ENCODE assay signal across 8 cellular contexts in the genomic region with DNA sequence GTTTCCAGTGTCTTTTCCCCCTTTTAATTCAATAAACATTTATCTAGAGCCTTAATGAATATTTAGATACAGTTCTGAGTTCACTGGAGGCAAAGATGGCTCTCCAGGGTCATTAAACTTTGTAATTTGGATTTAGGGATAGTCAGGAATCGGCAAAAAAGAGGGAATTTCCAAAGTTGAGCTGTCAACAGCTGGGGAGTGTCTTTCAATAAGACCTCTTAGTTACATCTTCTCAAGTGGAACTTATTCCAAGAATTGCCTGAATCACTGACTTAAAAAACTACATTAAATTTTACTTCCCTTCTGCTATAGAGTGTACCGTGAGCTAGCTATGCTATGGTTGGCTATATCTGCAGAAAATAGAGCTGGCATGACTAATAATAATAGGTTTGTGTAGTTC. TPM values are rescaled to one million over a fixed set of nuclear protein-coding genes. Genes with fewer than 3 reads are reported as not detected.
DNase-seq lines count a peak whose midpoint lies in the region; ATAC-seq and TF ChIP-seq lines count a peak whose summit lies in the region.

No MANE protein-coding gene starts in this region.

- intact Hi-C loops in Panc1 (cut with micrococcal nuclease; ENCODE audit: unreplicated experiment) (no loop called here), prostate gland (cut with DNase I) (loop anchor here (5.0 to 10.0 kb wide), 5 partner anchors 63 to 242 kb away; a partner anchor contains a TSS)

- H3K27ac ChIP-seq in Panc1 (ENCODE audit: low read length) (peak overlapping the region; percentile 80), esophagus (ENCODE audit: low read depth in 2 of 2, low read length in 1 of 2) (peak overlapping the region; percentile 92 to 93), prostate gland (peak overlapping the region; percentile 86 to 93)

- H3K4me3 ChIP-seq in Panc1 (ENCODE audit: low read depth in 2 of 2, low read length in 2 of 2) (peak overlapping the region; percentile 80), esophagus (ENCODE audit: low read depth in 1 of 2, low read length in 2 of 2) (peak overlapping the region; percentile 81 to 86), prostate gland (peak overlapping the region; percentile 69 to 77)

- DNase-seq in ELR (ENCODE audit: low read depth) (peak; percentile 28), Panc1 (ENCODE audit: low read depth, low spot score) (no peak), prostate gland (ENCODE audit: low spot score) (no peak)

- in situ Hi-C loops in Panc1 (cut with HindIII; ENCODE audit: low pct_unique_long_range_greater_than_20kb, low sequenced_read_pairs) = no loop called here

- 10 to 33% methylated on average over 2 of the region's 2 CpGs for WGBS in esophagus, 2 donors
- 13% methylated on average over 2 of the region's 2 CpGs for WGBS in prostate gland

- no TSS peak for BruUV-seq in Panc1 (replicated peaks; lab: Mats Ljungman, UMichigan)

- TF ChIP-seq CTCF in Panc1 (IDR thresholded peaks at IDR 0.05) (no peak), prostate gland (IDR thresholded peaks at IDR 0.05) (no peak)

- H3K36me3 ChIP-seq in Panc1 (ENCODE audit: control insufficient read depth, insufficient read depth, low read length) (peaks cover 5% of the 10 kb centered on the region; the same call in 1 of the 2 replicates), esophagus (ENCODE audit: control insufficient read depth in 2 of 2, insufficient read depth in 2 of 2, low read length in 1 of 2) (no peaks in the 10 kb centered on the region), prostate gland (no peaks in the 10 kb centered on the region)

- ATAC-seq in Panc1 (no peak), HG03520 (IDR thresholded peaks at IDR 0.05; ENCODE audit: unreplicated experiment) (no peak), HG03354 (IDR thresholded peaks at IDR 0.05; ENCODE audit: poor library complexity, severe bottlenecking, unreplicated experiment) (no peak), HG02798 (IDR thresholded peaks at IDR 0.05; ENCODE audit: poor library complexity, unreplicated experiment) (no peak), HG03196 (IDR thresholded peaks at IDR 0.05; ENCODE audit: unreplicated experiment) (no peak)

- H3K27me3 ChIP-seq in Panc1 (ENCODE audit: control insufficient read depth, insufficient read depth, low read length) (no peaks in the 10 kb centered on the region), esophagus (ENCODE audit: control insufficient read depth in 1 of 2, insufficient read depth in 2 of 2, low read length in 2 of 2) (no peaks in the 10 kb centered on the region), prostate gland (replicated peaks; ENCODE audit: insufficient read depth) (no peaks in the 10 kb centered on the region)

- no peak for TF ChIP-seq POLR2A in prostate gland (IDR thresholded peaks at IDR 0.05)

- H3K9me3 ChIP-seq in Panc1 (ENCODE audit: control insufficient read depth, insufficient read depth, low read depth, low read length) (no peaks in the 10 kb centered on the region), esophagus (ENCODE audit: control insufficient read depth in 2 of 2, insufficient read depth in 1 of 2, low read depth in 1 of 2, low read length in 1 of 2) (no peaks in the 10 kb centered on the region), prostate gland (no peaks in the 10 kb centered on the region)

- H3K4me1 ChIP-seq in Panc1 (ENCODE audit: control insufficient read depth, insufficient read depth, low read length) (peaks cover 11% of the 10 kb centered on the region), esophagus (ENCODE audit: control insufficient read depth in 2 of 2, insufficient read depth in 2 of 2, low read length in 1 of 2) (peaks cover 3 to 5% of the 10 kb centered on the region in 2 donors), prostate gland (replicated peaks) (no peaks in the 10 kb centered on the region)

- POLR2A ChIA-PET in Panc1 (lab: Charles Lee) = no interaction called here

- CTCF ChIA-PET in Panc1 (lab: Charles Lee) = no interaction called here

RNA-seq across cellular contexts. Expression of a gene that starts 2.0 kb away (rescaled TPM):
- total RNA-seq in Panc1 (2021; ENCODE audit: unreplicated experiment) (7.9 TPM), prostate gland (10 to 100 TPM; 14.8 to 17.2 TPM)
- polyA plus RNA-seq in Panc1 (2012; ENCODE audit: insufficient read length) = 5.8 TPM
- 1 to 10 TPM; 2.1 to 4.3 TPM for polyA plus RNA-seq in esophagus
